ENCODE assay signal across 16 cellular contexts in genomic region chr5:74342189-74342588, GRCh38.
"Had no signal": no experiment of that assay in that cellular context is flagged by ENCODE, and none has a peak within 500 bp of the region (broad histone marks: within the 10 kb centered on the region; RNA-seq: fewer than 3 reads in every experiment).

No MANE protein-coding gene starts in this region.

- H3K4me1 ChIP-seq: right atrium auricular region, upper lobe of left lung, uterus had no signal

- H3K9me3 ChIP-seq: right atrium auricular region, sigmoid colon, upper lobe of left lung, uterus had no signal

- H3K27ac ChIP-seq: dorsolateral prefrontal cortex, right atrium auricular region, sigmoid colon, skin epidermis, upper lobe of left lung, uterus had no signal

- H3K4me3 ChIP-seq: dorsolateral prefrontal cortex, right atrium auricular region, sigmoid colon, skin epidermis, upper lobe of left lung, uterus had no signal

- H3K36me3 ChIP-seq: right atrium auricular region, sigmoid colon, upper lobe of left lung, uterus had no signal

- DNase-seq: cortex of kidney; dorsolateral prefrontal cortex; effector CD8-positive, alpha-beta T cell; foreskin melanocyte; hippocampal formation; mesendoderm; naive thymus-derived CD4-positive, alpha-beta T cell; nephron progenitor cell; posterior cingulate gyrus; sigmoid colon; stimulated activated CD4-positive, alpha-beta T cell treated with anti-CD3 and anti-CD28 coated beads, Interleukin-2, amount 100 ng/mL, for 24 hours; stimulated activated naive CD4-positive, alpha-beta T cell treated with Interleukin-2 at 50 U/mL for 16 hours; upper lobe of left lung; uterus had no signal

- H3K27me3 ChIP-seq: dorsolateral prefrontal cortex, right atrium auricular region, sigmoid colon, upper lobe of left lung, uterus had no signal

- ATAC-seq: naive thymus-derived CD4-positive, alpha-beta T cell had no signal
